ENCODE assay signal across 9 cellular contexts in the genomic region with DNA sequence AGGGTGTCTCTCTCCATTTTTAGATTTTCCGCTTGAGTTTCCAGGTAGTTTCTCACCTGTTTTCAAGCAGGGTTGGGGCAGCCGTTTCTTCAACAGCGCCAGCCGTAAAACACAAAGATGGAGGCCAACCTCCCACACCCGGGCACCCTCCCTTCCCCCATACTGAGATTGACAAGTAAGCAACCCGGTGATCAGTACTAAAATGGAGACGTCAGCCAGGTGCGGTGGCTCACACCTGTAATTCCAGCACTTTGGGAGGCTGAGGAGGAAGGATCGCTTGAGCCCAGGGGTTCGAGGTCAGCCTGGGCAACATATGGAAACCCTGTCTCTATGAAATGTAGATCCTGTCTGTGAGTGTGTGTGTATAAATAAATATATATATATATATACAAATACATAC. TPM values are rescaled to one million over a fixed set of nuclear protein-coding genes. Genes with fewer than 3 reads are reported as not detected.
DNase-seq lines count a peak whose midpoint lies in the region; ATAC-seq, FAIRE-seq and TF ChIP-seq lines count a peak whose summit lies in the region.
"Had no signal": no experiment of that assay in that cellular context is flagged by ENCODE, and none has a peak within 500 bp of the region (broad histone marks: within the 10 kb centered on the region; RNA-seq: fewer than 3 reads in every experiment).

No MANE protein-coding gene starts in this region.

- peak overlapping the region in 5 of 7 donors; percentile 8 to 92 (median 69) for H3K27ac Mint-ChIP-seq in CD4-positive, alpha-beta memory T cell

- no peaks in the 10 kb centered on the region for H3K9me3 Mint-ChIP-seq in CD4-positive, alpha-beta memory T cell

- no peak overlapping the region for H3K4me3 ChIP-seq in CD4-positive, alpha-beta memory T cell (ENCODE audit: low read length in 2 of 2)
- H3K4me3 ChIP-seq in LNCaP clone FGC (ENCODE audit: low read depth, low read length), result peak overlapping the region; percentile 79
- peak overlapping the region; percentile 82 for H3K4me3 ChIP-seq in colonic mucosa
- peak overlapping the region; percentile 97 for H3K4me3 ChIP-seq in neutrophil (ENCODE audit: low read depth in 1 of 2, low read length in 1 of 2)

- peaks cover 40% of the 10 kb centered on the region for H3K4me1 ChIP-seq in CD4-positive, alpha-beta memory T cell (ENCODE audit: insufficient read depth, low read length)
- H3K4me1 ChIP-seq in colonic mucosa (peaks cover 3% of the 10 kb centered on the region), neutrophil (ENCODE audit: control insufficient read depth in 1 of 2, insufficient read depth in 1 of 2, low read depth in 1 of 2, low read length in 1 of 2) (peaks cover 58 to 60% of the 10 kb centered on the region in 2 experiments)

- H3K36me3 ChIP-seq in CD4-positive, alpha-beta memory T cell (ENCODE audit: insufficient read depth, low read length), result no peaks in the 10 kb centered on the region
- H3K36me3 ChIP-seq in colonic mucosa, result no peaks in the 10 kb centered on the region
- peaks cover 4% of the 10 kb centered on the region for H3K36me3 ChIP-seq in neutrophil

- FAIRE-seq in GM19239 (lab: Jason Lieb, UNC), result no peak
- FAIRE-seq: pancreas had no signal

- peak overlapping the region; percentile 34 to 98 (median 93) for H3K4me3 Mint-ChIP-seq in CD4-positive, alpha-beta memory T cell

- no peak overlapping the region for H3K9ac ChIP-seq in colonic mucosa (ENCODE audit: low read depth in 2 of 2, low read length in 2 of 2)

- H3K4me1 Mint-ChIP-seq in CD4-positive, alpha-beta memory T cell, result peaks cover 35 to 64% (median 52%) of the 10 kb centered on the region in 4 donors

- POLR2A ChIA-PET in CD4-positive, alpha-beta memory T cell (lab: Charles Lee; ENCODE audit: partially characterized antibody), result interaction anchor here (1.0 to 4.5 kb wide), 9 partner anchors 29 to 382 kb away, joined by 3 to 39 read pairs (median 13); partner anchors contain the start of genes PDE8A, SEC11A and WDR73

- H3K36me3 Mint-ChIP-seq in CD4-positive, alpha-beta memory T cell, result peaks cover 5 to 21% of the 10 kb centered on the region in 2 donors

- no peaks in the 10 kb centered on the region for H3K27me3 Mint-ChIP-seq in CD4-positive, alpha-beta memory T cell

- H3K27ac ChIP-seq in CD4-positive, alpha-beta memory T cell (ENCODE audit: low read depth, low read length), result no peak overlapping the region
- H3K27ac ChIP-seq in colonic mucosa (no peak overlapping the region), neutrophil (no peak overlapping the region)

- no peak for DNase-seq in CD4-positive, alpha-beta memory T cell
- DNase-seq in LNCaP clone FGC (ENCODE audit: low read depth) (no peak), colonic mucosa (no peak), GM19239 (ENCODE audit: insufficient read length, low spot score) (no peak), kidney glomerular epithelial cell (lab: John Stamatoyannopoulos, UW) (no peak), GM19238 (ENCODE audit: insufficient read length, low spot score) (no peak)

- ATAC-seq in HG03439 (IDR thresholded peaks at IDR 0.05; ENCODE audit: unreplicated experiment), result no peak

- intact Hi-C loops in CD4-positive, alpha-beta memory T cell (cut with micrococcal nuclease), result loop anchor here (1.0 to 2.0 kb wide), 5 partner anchors 29 to 381 kb away; partner anchors contain the start of genes PDE8A, WDR73 and ZNF592
- intact Hi-C loops in colonic mucosa (cut with DNase I), result loop anchor here (10.0 kb wide), 1 partner anchor 45 kb away; no protein-coding TSS in a partner anchor

- no peaks in the 10 kb centered on the region for H3K9me3 ChIP-seq in CD4-positive, alpha-beta memory T cell (ENCODE audit: control insufficient read depth in 1 of 2, low read length in 2 of 2)
- H3K9me3 ChIP-seq in colonic mucosa (no peaks in the 10 kb centered on the region), neutrophil (no peaks in the 10 kb centered on the region)
- H3K9me3 ChIP-seq: pancreas had no signal

- CTCF ChIA-PET in CD4-positive, alpha-beta memory T cell (lab: Charles Lee; ENCODE audit: partially characterized antibody), result interaction anchor here (1.1 to 3.2 kb wide), 8 partner anchors 26 to 60 kb away, joined by 3 to 16 read pairs (median 9); partner anchors contain the start of gene WDR73

- TF ChIP-seq CTCF in LNCaP clone FGC (IDR thresholded peaks at IDR 0.05; ENCODE audit: control insufficient read depth, extremely low read depth, insufficient read depth), result no peak
- TF ChIP-seq CTCF in colonic mucosa (IDR thresholded peaks at IDR 0.05), result no peak
- TF ChIP-seq CTCF in neutrophil (IDR thresholded peaks at IDR 0.05), result no peak

- H3K27me3 ChIP-seq in CD4-positive, alpha-beta memory T cell (ENCODE audit: insufficient read depth, low read length), result no peaks in the 10 kb centered on the region
- H3K27me3 ChIP-seq in colonic mucosa (no peaks in the 10 kb centered on the region), neutrophil (no peaks in the 10 kb centered on the region)
- H3K27me3 ChIP-seq: pancreas had no signal

RNA-seq across cellular contexts. Expression of gene ZSCAN2, which starts 0.9 kb away (rescaled TPM):
- total RNA-seq in CD4-positive, alpha-beta memory T cell, result 10 to 100 TPM; 11.4 to 14.1 TPM
- 1 to 10 TPM; 3.3 to 4.5 TPM for polyA plus RNA-seq in CD4-positive, alpha-beta memory T cell
- 1 to 10 TPM; 6.3 to 6.4 TPM for total RNA-seq in colonic mucosa

RNA-seq across cellular contexts. Expression of gene WDR73, which starts 54.2 kb away (rescaled TPM):
- total RNA-seq in CD4-positive, alpha-beta memory T cell, result 10 to 100 TPM; 39.4 to 42.5 TPM
- polyA plus RNA-seq in CD4-positive, alpha-beta memory T cell, result 10 to 100 TPM; 13.3 to 18.4 TPM
- 10 to 100 TPM; 15.3 to 24.3 TPM for total RNA-seq in colonic mucosa

RNA-seq across cellular contexts. Expression of gene NMB, which starts 58.1 kb away (rescaled TPM):
- total RNA-seq in CD4-positive, alpha-beta memory T cell, result 1 to 10 TPM; 2.4 to 2.5 TPM
- polyA plus RNA-seq in CD4-positive, alpha-beta memory T cell, result 1 to 10 TPM; 4.0 to 4.1 TPM
- total RNA-seq in colonic mucosa, result 1 to 10 TPM; 2.8 to 4.4 TPM

Comparison
In these comparisons a context has a peak if more than half of its experiments do, and no peak if none do; other contexts are left out.
1. H3K4me3 ChIP-seq: peak in LNCaP clone FGC (single experiment), colonic mucosa (single experiment) and neutrophil (2 of 2); none in CD4-positive, alpha-beta memory T cell (0 of 2).